In genomic region chr18:2480536-2480935, GRCh38 we compare ENCODE assay signal across 17 cellular contexts.
"Had no signal": no experiment of that assay in that cellular context is flagged by ENCODE, and none has a peak within 500 bp of the region (broad histone marks: within the 10 kb centered on the region; RNA-seq: fewer than 3 reads in every experiment).

No MANE protein-coding gene starts in this region.

- H3K27me3 ChIP-seq: ascending aorta, thyroid gland had no signal

- H3K4me3 ChIP-seq: ascending aorta, thyroid gland had no signal

- H3K4me1 ChIP-seq: ascending aorta, thyroid gland had no signal

- DNase-seq: activated CD4-positive, alpha-beta memory T cell treated with anti-CD3 and anti-CD28 coated beads, Interleukin-2, amount 10 ng/mL, durations not matched to agents 7 days and 5 days; activated CD4-positive, alpha-beta T cell treated with anti-CD3 and anti-CD28 coated beads for 48 hours; activated CD4-positive, CD25-positive, alpha-beta regulatory T cell; activated CD8-positive, alpha-beta memory T cell treated with anti-CD3 and anti-CD28 coated beads, Interleukin-2, amount 10 ng/mL, durations not matched to agents 7 days and 5 days; activated naive CD4-positive, alpha-beta T cell treated with anti-CD3 and anti-CD28 coated beads for 36 hours; endodermal cell; kidney; midbrain; stimulated activated CD4-positive, alpha-beta T cell treated with anti-CD3 and anti-CD28 coated beads, Interleukin-12 subunit alpha, Interleukin-12 subunit beta, amount 100 ng/mL, for 4 hours; stimulated activated CD4-positive, alpha-beta T cell treated with anti-CD3 and anti-CD28 coated beads, Interleukin-1b, Interleukin-23, amount 100 ng/mL, for 48 hours; stimulated activated naive CD4-positive, alpha-beta T cell treated with Interleukin-2 at 50 U/mL for 16 hours; T-helper 1 cell; T-helper 9 cell; thyroid gland had no signal

- FAIRE-seq: frontal cortex, kidney had no signal

- ATAC-seq: activated CD8-positive, alpha-beta memory T cell treated with anti-CD3 and anti-CD28 coated beads, Interleukin-2, amount 10 ng/mL, durations not matched to agents 7 days and 5 days; left lobe of liver had no signal

- H3K9me3 ChIP-seq: ascending aorta, thyroid gland had no signal

- H3K36me3 ChIP-seq: ascending aorta, thyroid gland had no signal

- H3K27ac ChIP-seq: ascending aorta, thyroid gland had no signal
